Comparison of ENCODE assay signal across 12 cellular contexts in the genomic region with DNA sequence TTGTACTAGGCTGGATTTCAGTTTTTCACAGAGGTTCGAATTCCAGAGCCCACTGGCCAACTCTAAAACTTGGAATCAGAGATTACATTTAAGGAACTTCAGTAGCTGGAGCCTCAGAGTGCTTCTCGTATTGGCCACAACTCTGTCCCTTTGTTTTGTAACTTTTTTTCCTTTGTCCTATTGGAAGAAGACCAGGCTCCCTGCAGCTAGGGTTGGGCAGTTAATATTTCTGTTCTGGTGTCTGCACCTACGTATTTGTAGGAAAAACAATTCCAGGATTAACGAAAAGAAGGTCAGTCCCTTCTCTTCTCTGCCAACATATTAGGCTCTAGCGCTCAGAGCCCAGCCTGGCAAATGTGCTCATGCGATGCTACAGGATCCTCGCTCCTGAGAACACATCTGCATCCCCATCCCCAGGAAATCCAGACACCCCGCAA. TPM values are rescaled to one million over a fixed set of nuclear protein-coding genes. Genes with fewer than 3 reads are reported as not detected.
DNase-seq lines count a peak whose midpoint lies in the region; ATAC-seq lines count a peak whose summit lies in the region.
"Had no signal": no experiment of that assay in that cellular context is flagged by ENCODE, and none has a peak within 500 bp of the region (broad histone marks: within the 10 kb centered on the region; RNA-seq: fewer than 3 reads in every experiment).

No MANE protein-coding gene starts in this region.

- peak overlapping the region; percentile 63 for H3K4me3 ChIP-seq in right cardiac atrium (ENCODE audit: low read length)

- H3K4me3 Mint-ChIP-seq in activated naive CD4-positive, alpha-beta T cell treated with anti-CD3 and anti-CD28 coated beads for 36 hours = no peak overlapping the region
- H3K4me3 Mint-ChIP-seq: stimulated activated naive CD8-positive, alpha-beta T cell treated with anti-CD3 and anti-CD28 coated beads, Interleukin-15, Interleukin-2, amounts not matched to agents 100 ng/mL and 50 ng/mL, for 24 hours had no signal

- no peaks in the 10 kb centered on the region for H3K4me1 ChIP-seq in right cardiac atrium (ENCODE audit: control insufficient read depth, insufficient read depth, low read length)

- no peak overlapping the region for H3K27ac Mint-ChIP-seq in activated naive CD4-positive, alpha-beta T cell treated with anti-CD3 and anti-CD28 coated beads for 36 hours
- H3K27ac Mint-ChIP-seq: stimulated activated naive CD8-positive, alpha-beta T cell treated with anti-CD3 and anti-CD28 coated beads, Interleukin-15, Interleukin-2, amounts not matched to agents 100 ng/mL and 50 ng/mL, for 24 hours had no signal

- H3K27me3 Mint-ChIP-seq in activated naive CD4-positive, alpha-beta T cell treated with anti-CD3 and anti-CD28 coated beads for 36 hours (ENCODE audit: low read depth) = peaks cover 50% of the 10 kb centered on the region

- DNase-seq in EH (ENCODE audit: low read depth) (peak; percentile 90), amniotic stem cell (lab: John Stamatoyannopoulos, UW) (peak; percentile 53), right cardiac atrium (peak; percentile 21 to 57 (median 46)), retina (peak; percentile 79), NCI-H446 treated with DMSO at 0.1 percent for 48 hours (lab: John Stamatoyannopoulos, UW) (no peak)
- no peak for DNase-seq in activated naive CD4-positive, alpha-beta T cell treated with anti-CD3 and anti-CD28 coated beads for 36 hours
- DNase-seq in activated CD4-positive, alpha-beta T cell treated with anti-CD3 and anti-CD28 coated beads for 4 hours = no peak
- DNase-seq: activated gamma-delta T cell, KBM-7, SHP77 had no signal

- intact Hi-C loops in right cardiac atrium (cut with DNase I) = loop anchor here in 1 of 4 donors (5.0 kb wide), 1 partner anchor 207 kb away; no protein-coding TSS in a partner anchor
- intact Hi-C loops in activated naive CD4-positive, alpha-beta T cell treated with anti-CD3 and anti-CD28 coated beads for 36 hours (cut with micrococcal nuclease) = loop anchor here (5.0 to 10.0 kb wide), 2 partner anchors 205 to 1033 kb away; no protein-coding TSS in a partner anchor

- CTCF ChIA-PET in activated naive CD4-positive, alpha-beta T cell treated with anti-CD3 and anti-CD28 coated beads for 36 hours (lab: Charles Lee) = no interaction called here

- no peaks in the 10 kb centered on the region for H3K9me3 Mint-ChIP-seq in activated naive CD4-positive, alpha-beta T cell treated with anti-CD3 and anti-CD28 coated beads for 36 hours
- H3K9me3 Mint-ChIP-seq: stimulated activated naive CD8-positive, alpha-beta T cell treated with anti-CD3 and anti-CD28 coated beads, Interleukin-15, Interleukin-2, amounts not matched to agents 100 ng/mL and 50 ng/mL, for 24 hours had no signal

- H3K27ac ChIP-seq in right cardiac atrium (ENCODE audit: low read length) = no peak overlapping the region

- no peaks in the 10 kb centered on the region for H3K27me3 ChIP-seq in right cardiac atrium (ENCODE audit: control insufficient read depth, insufficient read depth)

- WGBS in right cardiac atrium = 29% methylated on average over 8 of the region's 8 CpGs

- H3K9me3 ChIP-seq in right cardiac atrium (ENCODE audit: control insufficient read depth, low read length) = no peaks in the 10 kb centered on the region

- no peaks in the 10 kb centered on the region for H3K36me3 Mint-ChIP-seq in activated naive CD4-positive, alpha-beta T cell treated with anti-CD3 and anti-CD28 coated beads for 36 hours (ENCODE audit: low read depth)

- H3K4me1 Mint-ChIP-seq in activated naive CD4-positive, alpha-beta T cell treated with anti-CD3 and anti-CD28 coated beads for 36 hours (ENCODE audit: low read depth) = peaks cover 2% of the 10 kb centered on the region

- ATAC-seq in right cardiac atrium (peak in 1 of 2 donors; percentile 4), GM21367 (IDR thresholded peaks at IDR 0.05; ENCODE audit: unreplicated experiment) (no peak)

RNA-seq across cellular contexts. Expression of a gene that starts 1.9 kb away (rescaled TPM):
- total RNA-seq in right cardiac atrium = 10 to 100 TPM; 16.6 to 36.9 (median 26.3) TPM
- 2.2 TPM for polyA plus RNA-seq in right cardiac atrium
- not detected for total RNA-seq in activated naive CD4-positive, alpha-beta T cell treated with anti-CD3 and anti-CD28 coated beads for 36 hours

Comparison
In these comparisons a context has a peak if more than half of its experiments do, and no peak if none do; other contexts are left out.
1. DNase-seq: peak in EH (single experiment), amniotic stem cell (single experiment), right cardiac atrium (3 of 3) and retina (single experiment); none in activated naive CD4-positive, alpha-beta T cell treated with anti-CD3 and anti-CD28 coated beads for 36 hours (single experiment), NCI-H446 treated with DMSO at 0.1 percent for 48 hours (single experiment) and activated CD4-positive, alpha-beta T cell treated with anti-CD3 and anti-CD28 coated beads for 4 hours (0 of 2).
2. RNA of a gene that starts 1.9 kb away (total RNA-seq): 16.6 to 36.9 TPM in right cardiac atrium; not detected in activated naive CD4-positive, alpha-beta T cell treated with anti-CD3 and anti-CD28 coated beads for 36 hours; every median in the first group is over 10 times any median in the second.